In the genomic region with DNA sequence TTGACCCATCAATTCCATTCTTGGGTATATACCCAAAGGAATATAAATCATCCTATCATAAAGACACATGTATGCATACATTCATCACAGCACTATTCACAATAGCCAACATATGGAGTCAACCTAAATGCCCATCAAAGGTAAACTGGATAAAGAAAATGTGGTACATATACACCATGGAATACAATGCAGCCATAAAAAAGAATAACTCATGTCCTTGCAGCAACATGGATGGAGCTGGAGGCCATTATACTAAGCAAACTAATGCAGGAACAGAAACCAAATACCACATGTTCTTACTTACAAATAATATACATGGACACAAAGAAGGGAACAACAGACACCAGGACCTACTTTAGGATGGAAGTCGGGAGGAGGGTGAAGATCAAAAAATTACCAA, we compare ENCODE assay signal across 27 cellular contexts.
"Had no signal": no experiment of that assay in that cellular context is flagged by ENCODE, and none has a peak within 500 bp of the region (broad histone marks: within the 10 kb centered on the region; RNA-seq: fewer than 3 reads in every experiment).

No MANE protein-coding gene starts in this region.

- FAIRE-seq: urothelium cell line had no signal

- ATAC-seq: stimulated activated effector memory CD8-positive, alpha-beta T cell treated with anti-CD3 and anti-CD28 coated beads, Interleukin-12 subunit alpha, Interleukin-12 subunit beta, amount 100 ng/mL, for 72 hours; stimulated activated memory B cell treated with anti-CD40 and anti-IgM and Interleukin-4, amounts not matched to agents 10 μg/mL and 1 μg/mL and 100 μg/mL, for 72 hours; stimulated activated naive B cell treated with anti-CD40 and anti-IgM and Interleukin-4, amounts not matched to agents 10 μg/mL and 1 μg/mL and 100 μg/mL, for 72 hours; stimulated activated naive CD8-positive, alpha-beta T cell treated with anti-CD3 and anti-CD28 coated beads, Interleukin-15, amount 100 ng/mL, for 72 hours; stimulated activated naive CD8-positive, alpha-beta T cell treated with anti-CD3 and anti-CD28 coated beads, Interleukin-15, Interleukin-2, amounts not matched to agents 100 U/mL and 50 U/mL, for 24 hours; upper lobe of right lung had no signal

- H3K4me1 ChIP-seq: stomach, suprapubic skin, testis, thyroid gland, tibial artery, tibial nerve, transverse colon, upper lobe of left lung, upper lobe of right lung, uterus, vagina had no signal

- H3K9me3 ChIP-seq: stomach, suprapubic skin, testis, thoracic aorta, thyroid gland, tibial artery, transverse colon, upper lobe of left lung, upper lobe of right lung, uterus, vagina had no signal

- H3K36me3 ChIP-seq: stomach, suprapubic skin, thoracic aorta, thyroid gland, tibial artery, tibial nerve, transverse colon, upper lobe of left lung, upper lobe of right lung, uterus, vagina had no signal

- H3K4me3 ChIP-seq: stomach, suprapubic skin, testis, thoracic aorta, thyroid gland, tibial artery, tibial nerve, transverse colon, upper lobe of left lung, upper lobe of right lung, uterus, vagina had no signal

- H3K27ac ChIP-seq: stomach, suprapubic skin, testis, thoracic aorta, thyroid gland, tibial artery, tibial nerve, transverse colon, upper lobe of left lung, upper lobe of right lung, uterus, vagina had no signal

- H3K27me3 ChIP-seq: stomach, suprapubic skin, testis, thyroid gland, tibial artery, tibial nerve, transverse colon, upper lobe of left lung, upper lobe of right lung, uterus, vagina had no signal

- DNase-seq: stimulated activated CD4-positive, alpha-beta T cell treated with anti-CD3 and anti-CD28 coated beads, Interleukin-2, amount 100 ng/mL, for 48 hours; stimulated activated CD4-positive, alpha-beta T cell treated with anti-CD3 and anti-CD28 coated beads, Interleukin-4, amount 100 ng/mL, for 1 hour; stimulated activated CD4-positive, alpha-beta T cell treated with anti-CD3 and anti-CD28 coated beads, Interleukin-4, amount 100 ng/mL, for 24 hours; stimulated activated CD4-positive, alpha-beta T cell treated with anti-CD3 and anti-CD28 coated beads, Interleukin-4, amount 100 ng/mL, for 4 hours; stimulated activated CD8-positive, alpha-beta memory T cell treated with anti-CD3 and anti-CD28 coated beads, Interleukin-4, amount 100 ng/mL, for 48 hours; stimulated activated naive B cell treated with anti-CD40 and anti-IgM and Interleukin-4, amounts not matched to agents 10 μg/mL and 1 μg/mL and 100 μg/mL, for 72 hours; stimulated activated naive CD4-positive, alpha-beta T cell; stimulated activated naive CD4-positive, alpha-beta T cell treated with Interleukin-2 at 50 U/mL for 16 hours; stimulated activated naive CD8-positive, alpha-beta T cell treated with anti-CD3 and anti-CD28 coated beads, Interleukin-15, amount 100 ng/mL, for 72 hours; stimulated activated naive CD8-positive, alpha-beta T cell treated with anti-CD3 and anti-CD28 coated beads, Interleukin-15, Interleukin-2, amounts not matched to agents 100 U/mL and 50 U/mL, for 24 hours; stomach; substantia nigra; testis; thyroid gland; tibial artery; transverse colon; trophoblast cell; upper lobe of left lung; upper lobe of right lung; uterus had no signal
